1 cellular context compared by ENCODE assay signal in genomic region chr22:19807914-19808872, GRCh38.
TF ChIP-seq lines count a peak whose summit lies in the region.

No MANE protein-coding gene starts in this region.

TF ChIP-seq in WTC11, 78 proteins besides CTCF, POLR2A, EP300 and RAD21 (continued from another document):
- TF ChIP-seq AR (CRISPR knock-in tag; IDR thresholded peaks at IDR 0.05) (no peak), ZBTB43 (CRISPR knock-in tag; IDR thresholded peaks at IDR 0.05) (no peak), SMAD3 (CRISPR knock-in tag; IDR thresholded peaks at IDR 0.05; ENCODE audit: borderline replicate concordance) (no peak)
